26 cellular contexts compared by ENCODE assay signal in the genomic region with DNA sequence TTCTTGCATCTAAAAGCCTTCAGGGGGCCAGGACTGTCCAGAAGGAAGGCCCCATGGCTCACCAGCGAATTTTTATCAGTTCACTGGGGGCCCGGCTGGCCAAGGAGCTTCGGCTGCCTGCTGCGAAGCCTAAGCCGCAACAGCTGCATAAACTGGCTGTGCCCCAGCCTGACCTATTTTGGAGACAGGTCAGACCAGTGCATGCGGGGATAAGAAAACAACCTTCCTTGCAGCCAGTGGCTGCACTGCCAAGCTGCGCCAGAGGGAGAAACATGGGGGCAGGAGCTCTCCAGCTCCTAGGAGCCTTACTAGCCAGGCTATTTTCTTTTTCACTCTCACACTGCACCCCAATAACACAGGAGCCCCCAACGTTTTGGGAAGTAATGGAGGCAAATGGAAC. TPM values are rescaled to one million over a fixed set of nuclear protein-coding genes. Genes with fewer than 3 reads are reported as not detected.
A peak's percentile ranks its signal among the peaks of the same experiment; 100 is the strongest.
DNase-seq lines count a peak whose midpoint lies in the region; ATAC-seq and TF ChIP-seq lines count a peak whose summit lies in the region.
"Had no signal": no experiment of that assay in that cellular context is flagged by ENCODE, and none has a peak within 500 bp of the region (broad histone marks: within the 10 kb centered on the region; RNA-seq: fewer than 3 reads in every experiment).

No MANE protein-coding gene starts in this region.

- TF ChIP-seq CTCF in WERI-Rb-1 (IDR thresholded peaks at IDR 0.05; ENCODE audit: low read depth, low read length) (peak; percentile 28; the same call in 1 of the 2 replicates), endothelial cell (IDR thresholded peaks at IDR 0.05; ENCODE audit: unreplicated experiment) (peak; percentile 21), psoas muscle (IDR thresholded peaks at IDR 0.05) (peak; percentile 38)

- H3K9me3 Mint-ChIP-seq in endothelial cell (ENCODE audit: unreplicated experiment) = no peaks in the 10 kb centered on the region
- H3K9me3 Mint-ChIP-seq: activated CD4-positive, alpha-beta T cell treated with anti-CD3 and anti-CD28 coated beads, Interleukin-2, amount 10 ng/mL, durations not matched to agents 7 days and 5 days; stimulated activated naive CD8-positive, alpha-beta T cell treated with anti-CD3 and anti-CD28 coated beads, Interleukin-15, amount 100 ng/mL, for 72 hours had no signal

- peak; percentile 75 for DNase-seq in H7
- DNase-seq in WERI-Rb-1 = peak; percentile 89
- DNase-seq in endothelial cell (ENCODE audit: low spot score) = no peak
- peak; percentile 74 to 92 for DNase-seq in psoas muscle
- DNase-seq in Kasumi-1 (lab: John Stamatoyannopoulos, UW) = no peak
- DNase-seq in AG08395 (ENCODE audit: low spot score) = no peak
- no peak for DNase-seq in cerebellar cortex (ENCODE audit: low spot score)
- DNase-seq: activated CD4-positive, alpha-beta T cell treated with anti-CD3 and anti-CD28 coated beads, Interleukin-2, amount 10 ng/mL, durations not matched to agents 7 days and 5 days; activated T-cell treated with anti-CD3 and anti-CD28 coated beads, Interleukin-2, amount 50 U/mL, for 48 hours; DMS53; effector memory CD4-positive, alpha-beta T cell; heart right ventricle; NCI-H1417; NCI-H2081 treated with DMSO at 0.1 percent for 48 hours; NCI-H226; stimulated activated naive CD8-positive, alpha-beta T cell treated with anti-CD3 and anti-CD28 coated beads, Interleukin-15, amount 100 ng/mL, for 72 hours; T-helper 2 cell; tibial artery had no signal

- H3K9me3 ChIP-seq in WERI-Rb-1 (ENCODE audit: severe bottlenecking) = no peaks in the 10 kb centered on the region
- H3K9me3 ChIP-seq in psoas muscle = no peaks in the 10 kb centered on the region
- H3K9me3 ChIP-seq: heart right ventricle, prostate gland, tibial artery had no signal

- no peaks in the 10 kb centered on the region for H3K27me3 Mint-ChIP-seq in endothelial cell (ENCODE audit: unreplicated experiment)

- intact Hi-C loops in psoas muscle (cut with DNase I) = no loop called here

- WGBS in psoas muscle, 3 donors = 6 to 12% (median 7%) methylated on average over 8 of the region's 8 CpGs

- H3K4me1 Mint-ChIP-seq in endothelial cell (ENCODE audit: unreplicated experiment) = peaks cover 6% of the 10 kb centered on the region
- H3K4me1 Mint-ChIP-seq: activated CD4-positive, alpha-beta T cell treated with anti-CD3 and anti-CD28 coated beads, Interleukin-2, amount 10 ng/mL, durations not matched to agents 7 days and 5 days; stimulated activated naive CD8-positive, alpha-beta T cell treated with anti-CD3 and anti-CD28 coated beads, Interleukin-15, amount 100 ng/mL, for 72 hours had no signal

- no peak overlapping the region for H3K4me3 ChIP-seq in H7 (ENCODE audit: insufficient read depth, low read depth, low read length)
- peak overlapping the region; percentile 17 for H3K4me3 ChIP-seq in WERI-Rb-1 (ENCODE audit: low read depth, low read length)
- H3K4me3 ChIP-seq in psoas muscle = peak overlapping the region; percentile 40
- H3K4me3 ChIP-seq: heart right ventricle, prostate gland, skin epidermis, tibial artery had no signal

- peaks cover 6% of the 10 kb centered on the region for H3K36me3 Mint-ChIP-seq in endothelial cell (ENCODE audit: low read depth, unreplicated experiment)

- no peak overlapping the region for H3K27ac Mint-ChIP-seq in endothelial cell (ENCODE audit: unreplicated experiment)
- H3K27ac Mint-ChIP-seq: activated CD4-positive, alpha-beta T cell treated with anti-CD3 and anti-CD28 coated beads, Interleukin-2, amount 10 ng/mL, durations not matched to agents 7 days and 5 days; stimulated activated naive CD8-positive, alpha-beta T cell treated with anti-CD3 and anti-CD28 coated beads, Interleukin-15, amount 100 ng/mL, for 72 hours had no signal

- H3K4me1 ChIP-seq in psoas muscle = peaks cover 35% of the 10 kb centered on the region
- H3K4me1 ChIP-seq: heart right ventricle, prostate gland, tibial artery had no signal

- no peak overlapping the region for H3K27ac ChIP-seq in WERI-Rb-1
- peak overlapping the region; percentile 66 for H3K27ac ChIP-seq in psoas muscle
- H3K27ac ChIP-seq: heart right ventricle, prostate gland, skin epidermis, tibial artery had no signal

- no peaks in the 10 kb centered on the region for H3K36me3 ChIP-seq in H7 (replicated peaks; ENCODE audit: control insufficient read depth, insufficient read depth, low read length)
- no peaks in the 10 kb centered on the region for H3K36me3 ChIP-seq in WERI-Rb-1
- no peaks in the 10 kb centered on the region for H3K36me3 ChIP-seq in psoas muscle (ENCODE audit: insufficient read depth in 1 of 2, low read depth in 1 of 2)
- H3K36me3 ChIP-seq: heart right ventricle, prostate gland, tibial artery had no signal

- ATAC-seq in psoas muscle (peak; percentile 98 to 100 (median 99)), HG03439 (IDR thresholded peaks at IDR 0.05; ENCODE audit: unreplicated experiment) (no peak)
- ATAC-seq: heart right ventricle; SK-N-SH treated with all-trans-retinoic acid at 6 μM for 48 hours; stimulated activated naive CD8-positive, alpha-beta T cell treated with anti-CD3 and anti-CD28 coated beads, Interleukin-15, amount 100 ng/mL, for 72 hours had no signal

- H3K4me3 Mint-ChIP-seq in endothelial cell (ENCODE audit: unreplicated experiment) = no peak overlapping the region
- H3K4me3 Mint-ChIP-seq: activated CD4-positive, alpha-beta T cell treated with anti-CD3 and anti-CD28 coated beads, Interleukin-2, amount 10 ng/mL, durations not matched to agents 7 days and 5 days; stimulated activated naive CD8-positive, alpha-beta T cell treated with anti-CD3 and anti-CD28 coated beads, Interleukin-15, amount 100 ng/mL, for 72 hours had no signal

- peaks cover 38% of the 10 kb centered on the region for H3K27me3 ChIP-seq in H7 (ENCODE audit: control insufficient read depth, insufficient read depth, low read length)
- no peaks in the 10 kb centered on the region for H3K27me3 ChIP-seq in WERI-Rb-1 (ENCODE audit: insufficient read depth, low read depth, severe bottlenecking)
- peaks cover 0 to 7% (median 0%) of the 10 kb centered on the region in 3 donors for H3K27me3 ChIP-seq in psoas muscle (ENCODE audit: insufficient read depth in 3 of 3, low read length in 2 of 3)

RNA-seq across cellular contexts. Expression of a gene that starts 15.2 kb away (rescaled TPM):
- total RNA-seq in H7 (2014; rRNA removed; shearing (Covaris generic)) = not detected in 2 replicates
- total RNA-seq in endothelial cell (ENCODE audit: unreplicated experiment) = 16.5 TPM
- total RNA-seq in psoas muscle = 10 to 100 TPM in 2 of 4 donors, 1 to 10 TPM in 2; 6.9 to 20.5 (median 13.3) TPM
- polyA plus RNA-seq in psoas muscle = 1 to 10 TPM in 2 of 3 donors, under 1 TPM in 1; 0.26 to 2.8 (median 1.9) TPM
- total RNA-seq: activated CD4-positive, alpha-beta T cell treated with anti-CD3 and anti-CD28 coated beads, Interleukin-2, amount 10 ng/mL, durations not matched to agents 7 days and 5 days; fibroblast of villous mesenchyme; heart right ventricle; HT1080; lung microvascular endothelial cell; prostate gland had no signal
- polyA plus RNA-seq: esophagus had no signal

Comparison
In these comparisons a context has a peak if more than half of its experiments do, and no peak if none do; other contexts are left out.
1. DNase-seq: peak in H7 (single experiment), WERI-Rb-1 (single experiment) and psoas muscle (2 of 2); none in endothelial cell (single experiment), Kasumi-1 (0 of 2), AG08395 (single experiment) and cerebellar cortex (single experiment).
2. Peak in every context shown above with its lines, with median percentiles within 50 percentile points of each other: CTCF ChIP-seq.